In the genomic region with DNA sequence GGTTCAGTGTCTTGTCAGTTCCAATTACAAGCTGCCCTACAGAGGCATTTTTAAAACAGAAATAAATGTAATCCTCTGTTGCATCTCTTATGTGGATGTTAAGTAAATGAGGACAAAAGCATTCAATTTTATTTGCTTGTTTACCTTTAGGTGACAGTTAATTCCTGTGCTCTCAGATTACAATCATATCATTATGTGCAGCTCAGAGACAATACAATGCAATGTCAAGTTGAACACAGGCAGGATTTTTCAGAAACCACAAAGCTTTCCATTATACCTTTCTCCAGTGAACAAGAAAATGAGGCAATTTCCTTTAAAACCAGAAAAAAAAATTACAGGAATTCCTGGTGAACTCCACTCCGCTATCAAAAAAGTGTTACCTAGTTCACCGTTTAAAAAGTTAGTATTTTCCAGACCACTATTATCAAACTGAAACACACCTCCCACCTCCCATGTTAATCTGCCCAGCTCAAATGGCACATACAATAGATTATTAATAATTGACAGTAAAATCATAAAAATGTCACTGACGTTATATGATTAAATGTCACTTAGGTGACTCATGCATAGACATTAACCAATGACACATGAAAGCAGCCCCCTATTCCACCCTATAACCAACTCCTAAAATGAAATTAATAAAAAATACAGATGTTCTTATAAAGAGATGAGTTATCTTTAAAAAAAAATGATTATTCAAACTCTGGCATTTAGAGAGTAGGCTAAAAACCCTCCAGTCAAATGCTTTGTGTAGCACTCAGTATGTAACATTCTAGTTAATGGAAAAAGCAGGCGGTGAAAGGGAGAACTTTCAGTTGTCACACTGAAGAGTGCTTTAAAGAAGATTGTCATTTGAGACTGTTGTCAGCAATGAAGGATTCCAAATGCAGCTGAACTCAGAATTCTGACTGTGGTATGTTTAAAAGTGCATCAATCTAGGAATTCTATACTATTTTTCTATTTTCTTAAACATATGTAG, we compare ENCODE assay signal across 28 cellular contexts.
DNase-seq lines count a peak whose midpoint lies in the region; ATAC-seq and TF ChIP-seq lines count a peak whose summit lies in the region.
"Had no signal": no experiment of that assay in that cellular context is flagged by ENCODE, and none has a peak within 500 bp of the region (broad histone marks: within the 10 kb centered on the region; RNA-seq: fewer than 3 reads in every experiment).

No MANE protein-coding gene starts in this region.

- ATAC-seq in GM21447 (IDR thresholded peaks at IDR 0.05; ENCODE audit: unreplicated experiment): no peak
- ATAC-seq: activated CD4-positive, alpha-beta T cell treated with anti-CD3 and anti-CD28 coated beads for 36 hours; mucosa of descending colon; natural killer cell had no signal

- H3K27ac ChIP-seq in substantia nigra (ENCODE audit: low read depth, low read length, poor library complexity, severe bottlenecking): no peak overlapping the region
- H3K27ac ChIP-seq: esophagus muscularis mucosa, skin epidermis, VCaP had no signal

- DNase-seq in NCI-H2227 (lab: John Stamatoyannopoulos, UW; ENCODE audit: unreplicated experiment) (peak; percentile 7), NCI-H2227 treated with DMSO at 0.1 percent for 48 hours (lab: John Stamatoyannopoulos, UW) (no peak), NCI-H69 (lab: John Stamatoyannopoulos, UW) (peak; percentile 24), kidney tubule cell (ENCODE audit: low spot score) (peak; percentile 45), retina (peak; percentile 24), erythroblast (lab: John Stamatoyannopoulos, UW) (no peak), substantia nigra (lab: John Stamatoyannopoulos, UW) (no peak)
- DNase-seq: 8988T; activated CD4-positive, alpha-beta T cell treated with anti-CD3 and anti-CD28 coated beads for 36 hours; activated naive CD4-positive, alpha-beta T cell treated with anti-CD3 and anti-CD28 coated beads, Interleukin-2, amount 50 U/mL, for 16 hours; CD4-positive, CD25-positive, alpha-beta regulatory T cell; dermis blood vessel endothelial cell; endodermal cell; foreskin fibroblast; IMR-90; mucosa of descending colon; natural killer cell; NCI-H146; NCI-H2171; NCI-H510A treated with DMSO at 0.1 percent for 48 hours; occipital lobe; stimulated activated CD4-positive, alpha-beta T cell treated with anti-CD3 and anti-CD28 coated beads, Interleukin-1b, Interleukin-23, amount 100 ng/mL, for 48 hours; stimulated activated naive CD4-positive, alpha-beta T cell treated with Interleukin-2 at 50 U/mL for 16 hours; T1000 had no signal

- no peak for TF ChIP-seq POLR2A in erythroblast (IDR thresholded peaks at IDR 0.05; ENCODE audit: low read length)

Comparison
In these comparisons a context has a peak if more than half of its experiments do, and no peak if none do; other contexts are left out.
1. DNase-seq: peak in NCI-H2227 (single experiment), NCI-H69 (single experiment), kidney tubule cell (single experiment) and retina (single experiment); none in NCI-H2227 treated with DMSO at 0.1 percent for 48 hours (single experiment), erythroblast (0 of 2) and substantia nigra (0 of 49).